35 cellular contexts compared by ENCODE assay signal in the genomic region with DNA sequence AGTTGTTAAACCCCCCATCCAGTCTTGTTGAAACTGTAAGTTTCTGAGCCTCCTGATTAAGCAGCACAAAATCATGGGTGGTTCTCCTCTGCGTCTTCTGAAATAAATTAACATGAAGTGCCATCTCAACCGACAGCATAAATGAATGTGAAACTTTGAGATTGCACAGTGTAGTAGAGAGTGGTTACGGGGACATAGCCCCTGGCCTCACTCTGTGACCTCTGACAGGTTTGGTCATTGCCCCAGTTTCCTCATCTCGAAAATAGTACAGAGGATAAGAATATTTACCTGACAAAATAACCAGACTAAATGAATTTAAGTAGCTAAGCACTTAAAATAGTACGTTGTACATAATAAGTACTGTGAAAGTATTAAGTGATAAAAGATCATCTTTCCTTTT. TPM values are rescaled to one million over a fixed set of nuclear protein-coding genes. Genes with fewer than 3 reads are reported as not detected.
"Had no signal": no experiment of that assay in that cellular context is flagged by ENCODE, and none has a peak within 500 bp of the region (broad histone marks: within the 10 kb centered on the region; RNA-seq: fewer than 3 reads in every experiment).

No MANE protein-coding gene starts in this region.

- H3K9ac ChIP-seq: parathyroid adenoma had no signal

- H3K27me3 ChIP-seq: neutrophil, ovary, spleen, suprapubic skin, testis, tibial artery, transverse colon, upper lobe of right lung, uterus had no signal

- H3K4me3 ChIP-seq: ovary, psoas muscle, skin epidermis, smooth muscle cell, spleen, suprapubic skin, testis, tibial artery, transverse colon, upper lobe of right lung, uterus had no signal

- DNase-seq: naive thymus-derived CD8-positive, alpha-beta T cell; nephron progenitor cell; nucleus accumbens; ovary; posterior cingulate gyrus; psoas muscle; right cardiac atrium; spleen; stimulated activated CD4-positive, alpha-beta T cell treated with anti-CD3 and anti-CD28 coated beads, Interleukin-12 subunit alpha, Interleukin-12 subunit beta, amount 100 ng/mL, for 4 hours; stimulated activated CD4-positive, alpha-beta T cell treated with anti-CD3 and anti-CD28 coated beads, Interleukin-1b, Interleukin-23, amount 100 ng/mL, for 48 hours; stimulated activated CD4-positive, alpha-beta T cell treated with anti-CD3 and anti-CD28 coated beads, Interleukin-4, amount 100 ng/mL, for 1 hour; stimulated activated CD4-positive, alpha-beta T cell treated with anti-CD3 and anti-CD28 coated beads, Interleukin-4, amount 100 ng/mL, for 4 hours; stimulated activated CD8-positive, alpha-beta memory T cell treated with anti-CD3 and anti-CD28 coated beads, Interleukin-4, amount 100 ng/mL, for 48 hours; stimulated activated naive CD4-positive, alpha-beta T cell; stimulated activated naive CD8-positive, alpha-beta T cell treated with anti-CD3 and anti-CD28 coated beads, Interleukin-15, amount 100 ng/mL, for 72 hours; stimulated activated naive CD8-positive, alpha-beta T cell treated with anti-CD3 and anti-CD28 coated beads, Interleukin-15, Interleukin-2, amounts not matched to agents 100 U/mL and 50 U/mL, for 24 hours; substantia nigra; testis; tibial artery; transverse colon; upper lobe of right lung; uterus had no signal

- H3K4me2 ChIP-seq: smooth muscle cell had no signal

- H3K9me3 ChIP-seq: neutrophil, ovary, psoas muscle, spleen, suprapubic skin, testis, tibial artery, transverse colon, upper lobe of right lung, uterus had no signal

- H3K27ac ChIP-seq: neutrophil, ovary, parathyroid adenoma, psoas muscle, skin epidermis, spleen, suprapubic skin, testis, tibial artery, transverse colon, upper lobe of right lung, uterus had no signal

- H3K79me2 ChIP-seq: parathyroid adenoma had no signal

- H3K36me3 ChIP-seq: ovary, uterus had no signal

- H3K4me1 ChIP-seq: parathyroid adenoma, psoas muscle, suprapubic skin, testis, tibial artery, transverse colon, upper lobe of right lung, uterus had no signal

- ATAC-seq: naive thymus-derived CD8-positive, alpha-beta T cell; natural killer cell treated with Interleukin-12 subunit alpha and Interleukin-12 subunit beta and Interleukin-15 and Interleukin-18, amount 100 ng/mL, for 72 hours; psoas muscle; right cardiac atrium; sciatic nerve; stimulated activated memory B cell treated with anti-CD40 and anti-IgM and Interleukin-4, amounts not matched to agents 10 μg/mL and 1 μg/mL and 100 μg/mL, for 72 hours; stimulated activated naive CD8-positive, alpha-beta T cell treated with anti-CD3 and anti-CD28 coated beads, Interleukin-15, amount 100 ng/mL, for 72 hours; stimulated activated naive CD8-positive, alpha-beta T cell treated with anti-CD3 and anti-CD28 coated beads, Interleukin-15, Interleukin-2, amounts not matched to agents 100 U/mL and 50 U/mL, for 24 hours; upper lobe of right lung had no signal

- H2AFZ ChIP-seq: parathyroid adenoma had no signal

RNA-seq across cellular contexts. Expression of a gene that starts 19.1 kb away (rescaled TPM):
- total RNA-seq: naive thymus-derived CD8-positive, alpha-beta T cell; natural killer cell treated with Interleukin-12 subunit alpha and Interleukin-12 subunit beta and Interleukin-15 and Interleukin-18, amount 100 ng/mL, for 72 hours; neural crest cell; omental fat pad; ovary; progenitor cell of endocrine pancreas; psoas muscle; renal cortical epithelial cell; right cardiac atrium; sciatic nerve; smooth muscle cell; spleen; suprapubic skin; transverse colon; upper lobe of right lung; urinary bladder; uterus had no signal
- polyA plus RNA-seq: naive thymus-derived CD8-positive, alpha-beta T cell; ovary; psoas muscle; right cardiac atrium; smooth muscle cell; spleen; urinary bladder had no signal
